Comparison of ENCODE assay signal across 8 cellular contexts in the genomic region with DNA sequence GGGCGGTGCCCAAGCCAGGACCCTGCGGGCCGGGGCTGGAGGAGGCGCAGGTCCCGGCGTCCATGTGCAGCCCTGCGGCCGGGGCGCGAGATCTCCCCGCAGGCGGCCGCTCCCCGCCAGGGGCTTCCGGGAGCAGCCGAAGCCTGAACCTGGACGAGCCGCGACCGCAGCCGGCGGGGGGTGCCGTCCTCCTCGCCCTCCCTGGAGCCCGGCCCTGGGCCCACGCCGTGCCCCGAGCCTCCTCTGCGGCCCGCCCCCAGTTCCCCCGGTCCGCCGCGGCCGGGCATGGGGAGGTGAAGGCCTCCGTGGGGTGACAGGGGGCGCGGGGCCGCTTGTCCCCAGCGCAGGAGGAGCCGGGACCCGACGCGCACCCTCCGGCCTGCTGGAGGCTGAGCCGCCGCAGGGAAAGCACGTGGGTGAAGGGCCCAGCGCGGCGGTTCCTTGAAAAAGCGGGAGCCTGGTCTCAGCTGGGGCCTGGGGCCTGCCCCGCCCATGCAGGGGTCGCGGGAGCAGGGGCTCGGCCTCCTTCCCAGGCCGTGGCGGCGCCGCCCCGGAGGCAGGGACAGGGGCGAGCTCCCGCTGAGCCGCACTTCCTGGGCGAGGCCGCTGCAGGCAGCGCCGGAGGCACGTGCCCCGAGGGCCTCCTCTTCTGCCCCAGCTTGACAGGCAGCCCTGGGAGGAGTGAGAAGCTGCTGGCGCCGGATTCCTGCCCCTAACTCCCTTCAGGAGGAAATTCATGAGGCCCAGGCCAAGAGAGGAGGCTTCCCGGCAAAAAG.
DNase-seq lines count a peak whose midpoint lies in the region; ATAC-seq and TF ChIP-seq lines count a peak whose summit lies in the region.

No MANE protein-coding gene starts in this region.

- H3K4me3 Mint-ChIP-seq in activated naive CD8-positive, alpha-beta T cell treated with anti-CD3 and anti-CD28 coated beads, Interleukin-2, amount 50 U/mL, for 24 hours, result no peak overlapping the region

- POLR2A ChIA-PET in RWPE1 (lab: Yijun Ruan, JAX; ENCODE audit: low non-redundant PET), result no interaction called here

- peak; percentile 67 for ATAC-seq in activated naive CD8-positive, alpha-beta T cell treated with anti-CD3 and anti-CD28 coated beads, Interleukin-2, amount 50 U/mL, for 24 hours
- no peak for ATAC-seq in GM19455 (IDR thresholded peaks at IDR 0.05; ENCODE audit: unreplicated experiment)

- peaks cover 2% of the 10 kb centered on the region for H3K27me3 Mint-ChIP-seq in activated naive CD8-positive, alpha-beta T cell treated with anti-CD3 and anti-CD28 coated beads, Interleukin-2, amount 50 U/mL, for 24 hours

- CTCF ChIA-PET in RWPE1 (lab: Yijun Ruan, JAX), result interaction anchor here (0.5 kb wide), 1 partner anchor 149 kb away, joined by 3 read pairs; no protein-coding TSS in a partner anchor

- peak overlapping the region; percentile 87 for H3K27ac Mint-ChIP-seq in activated naive CD8-positive, alpha-beta T cell treated with anti-CD3 and anti-CD28 coated beads, Interleukin-2, amount 50 U/mL, for 24 hours

- DNase-seq in EL (peak; percentile 25), RWPE1 (ENCODE audit: low spot score) (no peak), islet precursor cell (peak; percentile 84), NCI-H774 (lab: John Stamatoyannopoulos, UW) (no peak), cerebellar nuclear complex (lab: John Stamatoyannopoulos, UW) (no peak)
- DNase-seq in activated naive CD8-positive, alpha-beta T cell treated with anti-CD3 and anti-CD28 coated beads, Interleukin-2, amount 50 U/mL, for 24 hours, result peak; percentile 53
- DNase-seq in stimulated activated CD4-positive, alpha-beta T cell treated with anti-CD3 and anti-CD28 coated beads, Interleukin-2, amount 100 ng/mL, for 24 hours, result peak; percentile 61 to 63

- no peak for TF ChIP-seq CTCF in RWPE1 (conservative IDR thresholded peaks at IDR 0.05; ENCODE audit: low read depth)

- peak overlapping the region; percentile 43 for H3K27ac ChIP-seq in RWPE1

- peaks cover 3% of the 10 kb centered on the region for H3K36me3 Mint-ChIP-seq in activated naive CD8-positive, alpha-beta T cell treated with anti-CD3 and anti-CD28 coated beads, Interleukin-2, amount 50 U/mL, for 24 hours (ENCODE audit: low read depth)

- H3K9me3 Mint-ChIP-seq in activated naive CD8-positive, alpha-beta T cell treated with anti-CD3 and anti-CD28 coated beads, Interleukin-2, amount 50 U/mL, for 24 hours, result no peaks in the 10 kb centered on the region

- peaks cover 31% of the 10 kb centered on the region for H3K4me1 Mint-ChIP-seq in activated naive CD8-positive, alpha-beta T cell treated with anti-CD3 and anti-CD28 coated beads, Interleukin-2, amount 50 U/mL, for 24 hours

Comparison
In these comparisons a context has a peak if more than half of its experiments do, and no peak if none do; other contexts are left out.
1. DNase-seq: peak in EL (single experiment), activated naive CD8-positive, alpha-beta T cell treated with anti-CD3 and anti-CD28 coated beads, Interleukin-2, amount 50 U/mL, for 24 hours (single experiment), islet precursor cell (single experiment) and stimulated activated CD4-positive, alpha-beta T cell treated with anti-CD3 and anti-CD28 coated beads, Interleukin-2, amount 100 ng/mL, for 24 hours (2 of 2); none in RWPE1 (single experiment), NCI-H774 (single experiment) and cerebellar nuclear complex (0 of 2).